ENCODE assay signal across 13 cellular contexts in genomic region chr11:7595016-7595869, GRCh38.
DNase-seq lines count a peak whose midpoint lies in the region; ATAC-seq and TF ChIP-seq lines count a peak whose summit lies in the region.
"Had no signal": no experiment of that assay in that cellular context is flagged by ENCODE, and none has a peak within 500 bp of the region (broad histone marks: within the 10 kb centered on the region; RNA-seq: fewer than 3 reads in every experiment).

No MANE protein-coding gene starts in this region.

- intact Hi-C loops in sciatic nerve (cut with DNase I) = no loop called here

- DNase-seq in HAP-1 (ENCODE audit: low spot score in 2 of 2) = peak; percentile 89 to 99
- DNase-seq in fibroblast of peridontal ligament (ENCODE audit: extremely low read depth) = peak; percentile 92
- DNase-seq in sciatic nerve (ENCODE audit: low spot score) = no peak
- DNase-seq in OCI-M1 (lab: John Stamatoyannopoulos, UW) = no peak
- no peak for DNase-seq in medulla oblongata (ENCODE audit: extremely low spot score)
- DNase-seq: activated CD4-positive, alpha-beta memory T cell treated with anti-CD3 and anti-CD28 coated beads for 36 hours; DND-41; hypothalamus; naive thymus-derived CD4-positive, alpha-beta T cell; NCI-H1048; T-helper 1 cell had no signal

- H3K27ac ChIP-seq in VCaP = peak overlapping the region; percentile 97

- in situ Hi-C loops in HAP-1 (cut with MboI; ENCODE audit: low sequenced_read_pairs) = no loop called here

- no peaks in the 10 kb centered on the region for H3K27me3 ChIP-seq in HAP-1 (ENCODE audit: low read depth)

- no peak overlapping the region for H3K4me3 ChIP-seq in HAP-1

- no peaks in the 10 kb centered on the region for H3K9me3 ChIP-seq in HAP-1

- ATAC-seq in sciatic nerve (peak; percentile 83), GM18517 (IDR thresholded peaks at IDR 0.05; ENCODE audit: unreplicated experiment) (no peak)
- ATAC-seq: naive thymus-derived CD4-positive, alpha-beta T cell had no signal

- H3K36me3 ChIP-seq in HAP-1 (replicated peaks) = no peaks in the 10 kb centered on the region

- TF ChIP-seq CTCF in VCaP (conservative IDR thresholded peaks at IDR 0.05) = no peak

- H3K4me1 ChIP-seq in HAP-1 = peaks cover 80% of the 10 kb centered on the region

Comparison
In these comparisons a context has a peak if more than half of its experiments do, and no peak if none do; other contexts are left out.
1. DNase-seq: peak in HAP-1 (2 of 2) and fibroblast of peridontal ligament (single experiment); none in sciatic nerve (single experiment), OCI-M1 (single experiment) and medulla oblongata (single experiment).